ENCODE assay signal across 6 cellular contexts in genomic region chr7:99980448-99980872, GRCh38. TPM values are rescaled to one million over a fixed set of nuclear protein-coding genes. Genes with fewer than 3 reads are reported as not detected.
"Had no signal": no experiment of that assay in that cellular context is flagged by ENCODE, and none has a peak within 500 bp of the region (broad histone marks: within the 10 kb centered on the region; RNA-seq: fewer than 3 reads in every experiment).

No MANE protein-coding gene starts in this region.

RNA-seq across cellular contexts. Expression of gene AZGP1, which starts 4.6 kb away (rescaled TPM):
- total RNA-seq: activated CD4-positive, alpha-beta memory T cell treated with anti-CD3 and anti-CD28 coated beads, Interleukin-2, amount 10 ng/mL, durations not matched to agents 7 days and 5 days; activated naive CD4-positive, alpha-beta T cell treated with anti-CD3 and anti-CD28 coated beads for 36 hours; renal cortical epithelial cell; uterus had no signal

RNA-seq across cellular contexts. Expression of gene GJC3, which starts 51.0 kb away (rescaled TPM):
- total RNA-seq: activated CD4-positive, alpha-beta memory T cell treated with anti-CD3 and anti-CD28 coated beads, Interleukin-2, amount 10 ng/mL, durations not matched to agents 7 days and 5 days; adrenal gland; cardiac septum; renal cortical epithelial cell had no signal
